Comparison of ENCODE assay signal across 8 cellular contexts in genomic region chr9:34701769-34702736, GRCh38. TPM values are rescaled to one million over a fixed set of nuclear protein-coding genes. Genes with fewer than 3 reads are reported as not detected.
DNase-seq lines count a peak whose midpoint lies in the region; ATAC-seq and TF ChIP-seq lines count a peak whose summit lies in the region.

No MANE protein-coding gene starts in this region.

- POLR2A ChIA-PET in CD8-positive, alpha-beta memory T cell (lab: Charles Lee), result no interaction called here

- peak; percentile 80 for ATAC-seq in GM21723 (IDR thresholded peaks at IDR 0.05; ENCODE audit: unreplicated experiment)

- H3K4me3 Mint-ChIP-seq in CD8-positive, alpha-beta memory T cell, result peak overlapping the region; percentile 72 to 89 (median 83)
- H3K4me3 Mint-ChIP-seq in T-helper 2 cell treated with Interferon-gamma antibody and Interleukin-4, amounts not matched to agents 5 μg/mL and 100 μg/mL, for 36 hours, result peak overlapping the region; percentile 80

- peak; percentile 91 to 99 (median 98) for TF ChIP-seq CTCF in ascending aorta (IDR thresholded peaks at IDR 0.05)
- TF ChIP-seq CTCF in right atrium auricular region (IDR thresholded peaks at IDR 0.05), result peak; percentile 97 to 98
- peak; percentile 90 to 95 (median 94) for TF ChIP-seq CTCF in prostate gland (IDR thresholded peaks at IDR 0.05)

- CTCF ChIA-PET in CD8-positive, alpha-beta memory T cell (lab: Charles Lee), result interaction anchor here (0.6 to 4.6 kb wide), 24 partner anchors 9 to 1067 kb away, joined by 3 to 32 read pairs (median 5); partner anchors contain the start of genes CCL19, CCL21, CCL27 and DCTN3

- H3K27ac ChIP-seq in CD8-positive, alpha-beta memory T cell (ENCODE audit: low read depth, low read length), result no peak overlapping the region
- H3K27ac ChIP-seq in ascending aorta (peak overlapping the region; percentile 87 to 91), right atrium auricular region (peak overlapping the region; percentile 79 to 82), prostate gland (peak overlapping the region; percentile 70 to 80)

- TF ChIP-seq POLR2A in prostate gland (IDR thresholded peaks at IDR 0.05), result no peak

- no peaks in the 10 kb centered on the region for H3K27me3 ChIP-seq in CD8-positive, alpha-beta memory T cell (ENCODE audit: insufficient read depth, low read length, poor library complexity, severe bottlenecking)
- no peaks in the 10 kb centered on the region for H3K27me3 ChIP-seq in ascending aorta
- H3K27me3 ChIP-seq in right atrium auricular region, result no peaks in the 10 kb centered on the region
- no peaks in the 10 kb centered on the region for H3K27me3 ChIP-seq in prostate gland (replicated peaks; ENCODE audit: insufficient read depth)

- no peaks in the 10 kb centered on the region for H3K9me3 ChIP-seq in CD8-positive, alpha-beta memory T cell (ENCODE audit: low read length)
- H3K9me3 ChIP-seq in ascending aorta (no peaks in the 10 kb centered on the region), right atrium auricular region (no peaks in the 10 kb centered on the region), prostate gland (no peaks in the 10 kb centered on the region)

- H3K4me3 ChIP-seq in CD8-positive, alpha-beta memory T cell (ENCODE audit: low read length), result peak overlapping the region; percentile 62
- peak overlapping the region; percentile 59 to 73 for H3K4me3 ChIP-seq in ascending aorta
- peak overlapping the region; percentile 62 to 86 for H3K4me3 ChIP-seq in right atrium auricular region
- H3K4me3 ChIP-seq in prostate gland, result peak overlapping the region; percentile 50 to 55

- H3K9me3 Mint-ChIP-seq in CD8-positive, alpha-beta memory T cell, result no peaks in the 10 kb centered on the region
- no peaks in the 10 kb centered on the region for H3K9me3 Mint-ChIP-seq in T-helper 2 cell treated with Interferon-gamma antibody and Interleukin-4, amounts not matched to agents 5 μg/mL and 100 μg/mL, for 36 hours

- H3K27ac Mint-ChIP-seq in CD8-positive, alpha-beta memory T cell, result peak overlapping the region in 6 of 8 donors; percentile 10 to 70 (median 51)
- no peak overlapping the region for H3K27ac Mint-ChIP-seq in T-helper 2 cell treated with Interferon-gamma antibody and Interleukin-4, amounts not matched to agents 5 μg/mL and 100 μg/mL, for 36 hours

- DNase-seq in CD8-positive, alpha-beta memory T cell, result peak; percentile 59 to 84 (median 70)
- peak; percentile 11 for DNase-seq in NCI-H1048 (lab: John Stamatoyannopoulos, UW)
- peak; percentile 69 for DNase-seq in T-helper 2 cell treated with Interferon-gamma antibody and Interleukin-4, amounts not matched to agents 5 μg/mL and 100 μg/mL, for 36 hours (ENCODE audit: low spot score)
- DNase-seq in ascending aorta (ENCODE audit: low spot score in 2 of 2), result peak; percentile 20 to 92
- DNase-seq in right atrium auricular region (ENCODE audit: low spot score), result peak; percentile 86
- peak; percentile 83 for DNase-seq in prostate gland (ENCODE audit: low spot score)
- DNase-seq in ureter (ENCODE audit: low spot score), result peak; percentile 89

- H3K27me3 Mint-ChIP-seq in CD8-positive, alpha-beta memory T cell, result peaks cover 8 to 9% of the 10 kb centered on the region in 2 donors
- H3K27me3 Mint-ChIP-seq in T-helper 2 cell treated with Interferon-gamma antibody and Interleukin-4, amounts not matched to agents 5 μg/mL and 100 μg/mL, for 36 hours (ENCODE audit: low read depth), result peaks cover 27% of the 10 kb centered on the region

- intact Hi-C loops in ascending aorta (cut with DNase I) (loop anchor here (1.0 to 5.0 kb wide), 3 partner anchors 37 to 290 kb away; partner anchors contain the start of gene RPP25L), prostate gland (cut with DNase I) (loop anchor here (5.0 to 10.0 kb wide), 3 partner anchors 35 to 283 kb away; partner anchors contain the start of genes DCTN3 and DNAJB5)

- no peaks in the 10 kb centered on the region for H3K36me3 Mint-ChIP-seq in CD8-positive, alpha-beta memory T cell
- H3K36me3 Mint-ChIP-seq in T-helper 2 cell treated with Interferon-gamma antibody and Interleukin-4, amounts not matched to agents 5 μg/mL and 100 μg/mL, for 36 hours (ENCODE audit: low read depth), result no peaks in the 10 kb centered on the region

- peaks cover 6 to 16% (median 13%) of the 10 kb centered on the region in 3 donors for H3K4me1 Mint-ChIP-seq in CD8-positive, alpha-beta memory T cell
- peaks cover 12% of the 10 kb centered on the region for H3K4me1 Mint-ChIP-seq in T-helper 2 cell treated with Interferon-gamma antibody and Interleukin-4, amounts not matched to agents 5 μg/mL and 100 μg/mL, for 36 hours (ENCODE audit: low read depth)

- H3K4me1 ChIP-seq in CD8-positive, alpha-beta memory T cell (ENCODE audit: insufficient read depth, low read length), result peaks cover 9% of the 10 kb centered on the region
- H3K4me1 ChIP-seq in ascending aorta (no peaks in the 10 kb centered on the region), right atrium auricular region (peaks cover 0 to 9% of the 10 kb centered on the region in 2 donors), prostate gland (replicated peaks) (no peaks in the 10 kb centered on the region)

- no peaks in the 10 kb centered on the region for H3K36me3 ChIP-seq in CD8-positive, alpha-beta memory T cell (ENCODE audit: insufficient read depth, low read length)
- H3K36me3 ChIP-seq in ascending aorta (no peaks in the 10 kb centered on the region), right atrium auricular region (no peaks in the 10 kb centered on the region), prostate gland (no peaks in the 10 kb centered on the region)

- 4% methylated on average over 30 of the region's 30 CpGs for WGBS in prostate gland

RNA-seq across cellular contexts. Expression of gene CCL21, which starts 7.9 kb away (rescaled TPM):
- not detected for total RNA-seq in CD8-positive, alpha-beta memory T cell
- not detected for polyA plus RNA-seq in CD8-positive, alpha-beta memory T cell
- 7.9 TPM for total RNA-seq in ascending aorta
- total RNA-seq in right atrium auricular region, result 10 to 100 TPM in 1 of 2 donors, 1 to 10 TPM in 1; 2.9 to 26.5 TPM
- 10 to 100 TPM in 1 of 2 donors, 1 to 10 TPM in 1; 7.2 to 24.5 TPM for total RNA-seq in prostate gland
- 55.1 TPM for total RNA-seq in ureter

RNA-seq across cellular contexts. Expression of gene CCL19, which starts 11.0 kb away (rescaled TPM):
- not detected for total RNA-seq in CD8-positive, alpha-beta memory T cell
- polyA plus RNA-seq in CD8-positive, alpha-beta memory T cell, result not detected
- total RNA-seq in ascending aorta, result 17.7 TPM
- total RNA-seq in right atrium auricular region, result under 1 TPM in 1 of 2 donors, not detected in 1; 0.63 TPM
- total RNA-seq in prostate gland, result 1 to 10 TPM in 1 of 2 donors, not detected in 1; 1.8 TPM
- 11.4 TPM for total RNA-seq in ureter

RNA-seq across cellular contexts. Expression of gene CCL27, which starts 39.6 kb away (rescaled TPM):
- total RNA-seq in CD8-positive, alpha-beta memory T cell, result under 1 TPM; 0.35 to 0.39 TPM
- polyA plus RNA-seq in CD8-positive, alpha-beta memory T cell, result not detected
- 9.3 TPM for total RNA-seq in ascending aorta
- total RNA-seq in right atrium auricular region, result not detected
- not detected for total RNA-seq in prostate gland
- total RNA-seq in ureter, result 0.68 TPM

RNA-seq across cellular contexts. Expression of gene IL11RA, which starts 50.1 kb away (rescaled TPM):
- total RNA-seq in CD8-positive, alpha-beta memory T cell, result 10 to 100 TPM; 15.6 to 16.5 TPM
- 5.3 TPM for polyA plus RNA-seq in CD8-positive, alpha-beta memory T cell
- 50.3 TPM for total RNA-seq in ascending aorta
- 100 to 1,000 TPM in 1 of 2 donors, 10 to 100 TPM in 1; 58.2 to 108 TPM for total RNA-seq in right atrium auricular region
- 10 to 100 TPM; 25.8 to 73.5 TPM for total RNA-seq in prostate gland
- total RNA-seq in ureter, result 19.4 TPM

RNA-seq across cellular contexts. Expression of gene GALT, which starts 55.6 kb away (rescaled TPM):
- total RNA-seq in CD8-positive, alpha-beta memory T cell, result 10 to 100 TPM; 41.7 to 43.0 TPM
- 42.8 TPM for polyA plus RNA-seq in CD8-positive, alpha-beta memory T cell
- total RNA-seq in ascending aorta (28.3 TPM), right atrium auricular region (10 to 100 TPM; 30.9 to 35.0 TPM), prostate gland (10 to 100 TPM; 55.2 to 55.9 TPM), ureter (52.7 TPM)

Comparison
In these comparisons a context has a peak if more than half of its experiments do, and no peak if none do; other contexts are left out.
1. DNase-seq: peak in every context shown above with its lines; median percentile 89 in ureter; 86 in right atrium auricular region; 83 in prostate gland; 70 in CD8-positive, alpha-beta memory T cell; 69 in T-helper 2 cell treated with Interferon-gamma antibody and Interleukin-4, amounts not matched to agents 5 μg/mL and 100 μg/mL, for 36 hours; 56 in ascending aorta; 11 in NCI-H1048.